ENCODE assay signal across 8 cellular contexts in genomic region chr16:16369081-16369856, GRCh38. TPM values are rescaled to one million over a fixed set of nuclear protein-coding genes. Genes with fewer than 3 reads are reported as not detected.
DNase-seq lines count a peak whose midpoint lies in the region; ATAC-seq, FAIRE-seq and TF ChIP-seq lines count a peak whose summit lies in the region.
"Not testable (repeated sequence)": the region's sequence is repeated elsewhere in the genome, so short reads cannot be mapped to it uniquely, and the experiment has no call there.

No MANE protein-coding gene starts in this region.

- not testable (repeated sequence) for H3K9me3 Mint-ChIP-seq in glutamatergic neuron (ENCODE audit: unreplicated experiment)

- not testable (repeated sequence) for H3K27ac ChIP-seq in adrenal gland; kidney (ENCODE audit: low read depth in 2 of 2, low read length in 2 of 2); pancreas; stomach

- not testable (repeated sequence) for TF ChIP-seq POLR2A in adrenal gland (IDR thresholded peaks at IDR 0.05); stomach (IDR thresholded peaks at IDR 0.05)

- WGBS in adrenal gland, 4 donors, result 43 to 56% (median 55%) methylated on average over 8 to 28 of the region's 45 CpGs; no CpG with 5 or more reads in 1 of the 4 donors
- WGBS in pancreas, 2 donors, result 35 to 46% methylated on average over 21 to 31 of the region's 45 CpGs
- WGBS in stomach, 5 donors, result 20 to 65% (median 48%) methylated on average over 3 to 27 of the region's 45 CpGs

- not testable (repeated sequence) for H3K9me3 ChIP-seq in adrenal gland (replicated peaks in 1 of 3); kidney (ENCODE audit: control insufficient read depth in 1 of 2, low read length in 2 of 2); pancreas; stomach

- not testable (repeated sequence) for H3K4me3 Mint-ChIP-seq in glutamatergic neuron (ENCODE audit: unreplicated experiment)

- intact Hi-C loops in adrenal gland (cut with DNase I); kidney (cut with DNase I); pancreas (cut with DNase I); stomach (cut with DNase I; ENCODE audit: low total_unique reads): not testable (repeated sequence)

- H3K4me1 ChIP-seq in adrenal gland (replicated peaks in 1 of 2); kidney (ENCODE audit: control insufficient read depth in 1 of 2, insufficient read depth in 1 of 2, low read depth in 1 of 2, low read length in 2 of 2); pancreas; stomach: not testable (repeated sequence)

- ATAC-seq in pancreas, result not testable (repeated sequence)

- not testable (repeated sequence) for H3K36me3 ChIP-seq in adrenal gland (replicated peaks in 1 of 2); kidney (ENCODE audit: control insufficient read depth in 1 of 2, insufficient read depth in 2 of 2, low read length in 2 of 2); pancreas; stomach

- not testable (repeated sequence) for H3K36me3 Mint-ChIP-seq in glutamatergic neuron (ENCODE audit: unreplicated experiment)

- not testable (repeated sequence) for TF ChIP-seq CTCF in adrenal gland (IDR thresholded peaks at IDR 0.05); glutamatergic neuron (IDR thresholded peaks at IDR 0.05; ENCODE audit: partially characterized antibody, unreplicated experiment); kidney (IDR thresholded peaks at IDR 0.05; ENCODE audit: borderline replicate concordance, extremely low read depth, insufficient read depth); pancreas (IDR thresholded peaks at IDR 0.05); stomach (IDR thresholded peaks at IDR 0.05)

- H3K27me3 ChIP-seq in adrenal gland, pancreas, stomach: not testable (repeated sequence)

- not testable (repeated sequence) for H3K27ac Mint-ChIP-seq in glutamatergic neuron (ENCODE audit: unreplicated experiment)

- not testable (repeated sequence) for FAIRE-seq in kidney (lab: Jason Lieb, UNC); pancreas (lab: Jason Lieb, UNC)

- not testable (repeated sequence) for H3K4me3 ChIP-seq in adrenal gland; kidney (ENCODE audit: low read length in 2 of 2); pancreas; stomach

- TF ChIP-seq EP300 in stomach (IDR thresholded peaks at IDR 0.05), result not testable (repeated sequence)

- H3K9ac ChIP-seq in kidney (ENCODE audit: low read length in 2 of 2), result not testable (repeated sequence)

- peak; percentile 0 for DNase-seq in ELR (ENCODE audit: low read depth)
- peak; percentile 6 for DNase-seq in activated CD4-positive, alpha-beta T cell treated with anti-CD3 and anti-CD28 coated beads for 1 hour
- peak; percentile 24 for DNase-seq in activated CD8-positive, alpha-beta memory T cell treated with anti-CD3 and anti-CD28 coated beads, Interleukin-2, amount 50 U/mL, for 4 hours
- peak in 4 of 7 donors; percentile 5 to 10 (median 7) for DNase-seq in adrenal gland
- peak; percentile 13 for DNase-seq in glutamatergic neuron
- peak; percentile 3 for DNase-seq in kidney
- peak in 4 of 6 donors; percentile 5 to 37 (median 22) for DNase-seq in pancreas
- peak; percentile 10 for DNase-seq in stomach

- H3K27me3 Mint-ChIP-seq in glutamatergic neuron (ENCODE audit: unreplicated experiment), result not testable (repeated sequence)

- H3K4me1 Mint-ChIP-seq in glutamatergic neuron (ENCODE audit: low read depth, unreplicated experiment), result not testable (repeated sequence)

RNA-seq across cellular contexts. Expression of gene NPIPA7, which starts 9.7 kb away (rescaled TPM):
- total RNA-seq in adrenal gland, result 10 to 100 TPM in 2 of 8 donors, 1 to 10 TPM in 5, not detected in 1; 2.4 to 14.8 (median 7.5) TPM
- polyA plus RNA-seq in adrenal gland, result 100 to 1,000 TPM in 1 of 3 donors, 10 to 100 TPM in 2; 18.6 to 160 (median 95.2) TPM
- 10.4 TPM for total RNA-seq in glutamatergic neuron (ENCODE audit: unreplicated experiment)
- total RNA-seq in kidney, result 9.0 TPM
- polyA plus RNA-seq in kidney (ENCODE audit: insufficient read depth, low read depth, low replicate concordance), result 7.2 TPM
- total RNA-seq in pancreas, result 1 to 10 TPM; 1.6 to 6.6 (median 3.8) TPM
- polyA plus RNA-seq in pancreas, result 10 to 100 TPM; 35.4 to 47.1 TPM
- 10 to 100 TPM in 2 of 5 donors, 1 to 10 TPM in 1, not detected in 2; 2.3 to 84.8 (median 15.6) TPM for total RNA-seq in stomach
- polyA plus RNA-seq in stomach, result 10 to 100 TPM in 2 of 3 donors, 1 to 10 TPM in 1; 7.0 to 34.8 (median 16.2) TPM
